In the genomic region with DNA sequence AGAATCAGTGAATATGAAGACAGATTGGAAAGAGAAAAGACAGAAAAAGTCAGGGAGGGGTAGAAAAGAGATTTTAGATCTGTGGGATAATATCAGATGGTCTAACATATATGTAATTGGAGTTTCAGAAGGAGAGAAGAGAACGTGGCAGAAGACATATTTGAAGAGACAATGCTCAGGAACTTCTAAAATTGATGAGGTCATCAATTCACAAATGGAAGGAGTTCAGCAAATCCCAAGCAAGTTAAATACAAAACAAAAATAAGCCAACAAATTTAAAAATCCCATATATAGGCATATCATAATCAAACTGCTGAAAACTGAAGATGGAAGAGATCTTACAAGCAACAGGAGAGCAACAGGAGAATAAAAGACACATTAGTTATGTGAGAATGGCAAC, we compare ENCODE assay signal across 8 cellular contexts.
DNase-seq lines count a peak whose midpoint lies in the region; ATAC-seq, FAIRE-seq and TF ChIP-seq lines count a peak whose summit lies in the region.
"Not testable (repeated sequence)": the region's sequence is repeated elsewhere in the genome, so short reads cannot be mapped to it uniquely, and the experiment has no call there.

No MANE protein-coding gene starts in this region.

- H3K27me3 ChIP-seq in Caco-2 (replicated peaks; ENCODE audit: control insufficient read depth, insufficient read depth, low read length); IMR-90 (ENCODE audit: control insufficient read depth, insufficient read depth, low read length); K562 (ENCODE audit: control insufficient read depth in 2 of 2, insufficient read depth in 2 of 2, low read length in 2 of 2); HepG2 (ENCODE audit: control insufficient read depth in 1 of 2, insufficient read depth in 2 of 2, low read length in 2 of 2); pancreas; small intestine (ENCODE audit: control insufficient read depth in 2 of 2, insufficient read depth in 2 of 2, low read length in 2 of 2): not testable (repeated sequence)

- H3K9me1 ChIP-seq in IMR-90 (ENCODE audit: insufficient read depth, low read length); K562 (ENCODE audit: control insufficient read depth, insufficient read depth, low read length): not testable (repeated sequence)

- 0% methylated on average over 1 of the region's 1 CpG for WGBS in A549 (ENCODE audit: missing lambda C conversion rate)
- no CpG with 5 or more reads among the region's 1 CpG for WGBS in IMR-90 (ENCODE audit: extremely low coverage in 2 of 2, insufficient read length in 1 of 2), 2 experiments
- WGBS in K562 (ENCODE audit: insufficient coverage, low coverage, missing lambda C conversion rate): 0% methylated on average over 1 of the region's 1 CpG
- 95% methylated on average over 1 of the region's 1 CpG for WGBS in HepG2 (ENCODE audit: low lambda C conversion rate)
- whole genome bisulfite sequencing in pancreas, 2 donors: 100% methylated on average over 1 of the region's 1 CpG; no CpG with 5 or more reads in 1 of the 2 donors
- WGBS in small intestine, 3 donors: no CpG with 5 or more reads among the region's 1 CpG

- not testable (repeated sequence) for H3K4me1 Mint-ChIP-seq in Caco-2 (ENCODE audit: low read depth, unreplicated experiment)

- not testable (repeated sequence) for H2AK5ac ChIP-seq in IMR-90 (ENCODE audit: low read depth, low read length)

- H3K4me3 Mint-ChIP-seq in Caco-2 (ENCODE audit: unreplicated experiment): not testable (repeated sequence)

- not testable (repeated sequence) for DNase-seq in A549 (ENCODE audit: low read depth in 1 of 2, low spot score in 1 of 2); Caco-2; IMR-90; K562 (ENCODE audit: extremely low read depth in 1 of 4, low spot score in 3 of 4); HepG2 (ENCODE audit: low spot score); pancreas; small intestine

- H3K4me3 ChIP-seq in A549; Caco-2 (ENCODE audit: low read depth, low read length); HEK293 (ENCODE audit: low read depth, low read length); IMR-90 (ENCODE audit: insufficient read depth, low read depth, low read length); K562; HepG2 (replicated peaks in 1 of 3; ENCODE audit: insufficient read depth in 1 of 3, low read depth in 2 of 3, low read length in 3 of 3); pancreas; small intestine (ENCODE audit: low read depth in 1 of 2, low read length in 2 of 2): not testable (repeated sequence)

- not testable (repeated sequence) for FAIRE-seq in A549 (lab: Jason Lieb, UNC); K562 (lab: Jason Lieb, UNC); HepG2 (lab: Jason Lieb, UNC)
- FAIRE-seq in pancreas (lab: Jason Lieb, UNC): peak; percentile 32
- FAIRE-seq in small intestine (lab: Jason Lieb, UNC): peak; percentile 73

- H2BK15ac ChIP-seq in IMR-90 (ENCODE audit: low read depth, low read length): not testable (repeated sequence)

- not testable (repeated sequence) for H2BK20ac ChIP-seq in IMR-90 (ENCODE audit: low read depth, low read length)

- H2AFZ ChIP-seq in IMR-90 (replicated peaks; ENCODE audit: low read length, poor library complexity); K562 (ENCODE audit: low read depth, low read length); HepG2 (ENCODE audit: low read length): not testable (repeated sequence)

- H3K56ac ChIP-seq in IMR-90 (ENCODE audit: extremely low read depth, insufficient read depth, low read length): not testable (repeated sequence)

- H3K79me1 ChIP-seq in IMR-90 (ENCODE audit: low read depth in 1 of 2, low read length in 2 of 2): not testable (repeated sequence)

- H3K27ac ChIP-seq in A549; HEK293 (ENCODE audit: extremely low read depth, low read depth, low read length); IMR-90 (ENCODE audit: insufficient read depth, low read length); K562 (ENCODE audit: extremely low read depth, low read depth, low read length); HepG2 (ENCODE audit: extremely low read length, insufficient read depth, low read length); pancreas; small intestine (ENCODE audit: low read depth in 1 of 2, low read length in 1 of 2): not testable (repeated sequence)

- H2AK9ac ChIP-seq in IMR-90 (replicated peaks; ENCODE audit: low read depth, low read length, poor library complexity): not testable (repeated sequence)

- H3K79me2 ChIP-seq in K562 (ENCODE audit: control insufficient read depth, insufficient read depth, low read length); HepG2 (ENCODE audit: insufficient read depth, low read length): not testable (repeated sequence)

- H3K23ac ChIP-seq in IMR-90 (ENCODE audit: low read depth, low read length): not testable (repeated sequence)

- not testable (repeated sequence) for TF ChIP-seq POLR2A in A549 (IDR thresholded peaks at IDR 0.05; ENCODE audit: low read length); IMR-90 (IDR thresholded peaks at IDR 0.05; ENCODE audit: low read depth, low read length); K562 (conservative IDR thresholded peaks at IDR 0.05); HepG2 (IDR thresholded peaks at IDR 0.05; ENCODE audit: insufficient read depth in 1 of 2, low read depth in 2 of 2, low read length in 2 of 2)

- peaks cover 15% of the 10 kb centered on the region for H3K9me3 Mint-ChIP-seq in Caco-2 (ENCODE audit: unreplicated experiment)

- not testable (repeated sequence) for ATAC-seq in A549; IMR-90 (ENCODE audit: low read depth); K562; HepG2; pancreas

- CTCF ChIA-PET in A549 (lab: Yijun Ruan, JAX); Caco-2 (lab: Charles Lee); HEK293 (lab: Yijun Ruan, JAX); IMR-90 (lab: Yijun Ruan, JAX); K562 (lab: Yijun Ruan, JAX; ENCODE audit: low intra/inter-chr PET ratio); HepG2 (lab: Yijun Ruan, JAX; ENCODE audit: low intra/inter-chr PET ratio, low total read pairs): not testable (repeated sequence)

- not testable (repeated sequence) for H3K18ac ChIP-seq in IMR-90 (ENCODE audit: low read depth, low read length)

- TF ChIP-seq RAD21 in A549 (conservative IDR thresholded peaks at IDR 0.05 in 1 of 2, IDR thresholded peaks at IDR 0.05 in 1 of 2); IMR-90 (IDR thresholded peaks at IDR 0.05; ENCODE audit: low read length); K562 (CRISPR knock-in tag; conservative IDR thresholded peaks at IDR 0.05 in 1 of 2, IDR thresholded peaks at IDR 0.05 in 1 of 2); HepG2 (CRISPR knock-in tag; IDR thresholded peaks at IDR 0.05): not testable (repeated sequence)

- H4K5ac ChIP-seq in IMR-90 (ENCODE audit: low read depth, low read length): not testable (repeated sequence)

- H3K27me3 Mint-ChIP-seq in Caco-2 (ENCODE audit: insufficient read depth, unreplicated experiment): not testable (repeated sequence)

- H4K20me1 ChIP-seq in IMR-90 (ENCODE audit: insufficient read depth, low read length); K562 (replicated peaks; ENCODE audit: control insufficient read depth, insufficient read depth, low read length); HepG2 (ENCODE audit: insufficient read depth, low read length): not testable (repeated sequence)

- peaks cover 18% of the 10 kb centered on the region for H3K36me3 Mint-ChIP-seq in Caco-2 (ENCODE audit: insufficient read depth, unreplicated experiment)

- H2BK120ac ChIP-seq in IMR-90 (ENCODE audit: low read depth, low read length): not testable (repeated sequence)

- H3K4me2 ChIP-seq in A549; IMR-90 (ENCODE audit: low read depth, low read length); K562 (ENCODE audit: insufficient read depth, low read length); HepG2 (ENCODE audit: low read depth, low read length): not testable (repeated sequence)

- TF ChIP-seq CTCF in A549 (IDR thresholded peaks at IDR 0.05); Caco-2 (IDR thresholded peaks at IDR 0.05; ENCODE audit: insufficient read depth in 1 of 2, low read depth in 1 of 2, low read length in 1 of 2, severe bottlenecking in 1 of 2, unreplicated experiment in 1 of 2); HEK293 (tag by site-specific recombination; IDR thresholded peaks at IDR 0.05); IMR-90 (conservative IDR thresholded peaks at IDR 0.05; ENCODE audit: low read depth, low read length); K562 (IDR thresholded peaks at IDR 0.05 in 2 of 3, conservative IDR thresholded peaks at IDR 0.05 in 1 of 3; ENCODE audit: insufficient read depth in 2 of 3, low read depth in 1 of 3, low read length in 3 of 3); HepG2 (CRISPR knock-in tag; IDR thresholded peaks at IDR 0.05); pancreas (IDR thresholded peaks at IDR 0.05): not testable (repeated sequence)

- POLR2A ChIA-PET in A549 (lab: Yijun Ruan, JAX); Caco-2 (lab: Charles Lee); HEK293 (lab: Yijun Ruan, JAX); IMR-90 (lab: Charles Lee; ENCODE audit: unreplicated experiment); K562 (lab: Yijun Ruan, JAX); HepG2 (lab: Yijun Ruan, JAX): not testable (repeated sequence)

- not testable (repeated sequence) for H3K4me1 ChIP-seq in A549; Caco-2; HEK293 (ENCODE audit: control insufficient read depth, insufficient read depth, low read length); IMR-90 (ENCODE audit: control insufficient read depth, insufficient read depth, low read length); K562 (replicated peaks in 1 of 2; ENCODE audit: control insufficient read depth in 2 of 2, insufficient read depth in 2 of 2, low read length in 2 of 2); HepG2 (ENCODE audit: insufficient read depth, low read length); pancreas; small intestine (ENCODE audit: control insufficient read depth in 2 of 2, insufficient read depth in 1 of 2, low read depth in 1 of 2, low read length in 1 of 2)

- not testable (repeated sequence) for H3K14ac ChIP-seq in IMR-90 (replicated peaks; ENCODE audit: low read depth, low read length)

- not testable (repeated sequence) for H3K9ac ChIP-seq in IMR-90 (ENCODE audit: low read depth, low read length); K562 (ENCODE audit: insufficient read depth in 1 of 2, low read depth in 2 of 2, low read length in 2 of 2); HepG2 (ENCODE audit: insufficient read depth, low read depth, low read length)

- BruUV-seq in Caco-2 (replicated peaks; lab: Mats Ljungman, UMichigan): TSS peak; percentile 26
- BruUV-seq in IMR-90 (replicated peaks; lab: Mats Ljungman, UMichigan); K562 (replicated peaks; lab: Mats Ljungman, UMichigan); HepG2 (replicated peaks; lab: Mats Ljungman, UMichigan): not testable (repeated sequence)

- H2BK5ac ChIP-seq in IMR-90 (ENCODE audit: low read depth, low read length, poor library complexity, severe bottlenecking): not testable (repeated sequence)

- not testable (repeated sequence) for H3K36me3 ChIP-seq in Caco-2 (ENCODE audit: control insufficient read depth, insufficient read depth, low read length); HEK293 (ENCODE audit: control insufficient read depth in 2 of 2, insufficient read depth in 1 of 2, low read length in 2 of 2); IMR-90 (ENCODE audit: control insufficient read depth, insufficient read depth, low read length); K562 (ENCODE audit: control insufficient read depth, insufficient read depth, low read length); HepG2 (replicated peaks in 1 of 2; ENCODE audit: control insufficient read depth in 1 of 2, insufficient read depth in 2 of 2, low read length in 2 of 2); pancreas; small intestine (ENCODE audit: control insufficient read depth in 2 of 2, insufficient read depth in 2 of 2, low read length in 2 of 2)

- H3K4ac ChIP-seq in IMR-90 (ENCODE audit: low read depth, low read length): not testable (repeated sequence)

- dilution Hi-C loops in IMR-90 (cut with HindIII; ENCODE audit: low sequenced_read_pairs, unreplicated experiment): not testable (repeated sequence)

- not testable (repeated sequence) for H4K91ac ChIP-seq in IMR-90 (ENCODE audit: insufficient read depth, low read depth, low read length)

- not testable (repeated sequence) for H4K8ac ChIP-seq in IMR-90 (ENCODE audit: low read depth in 2 of 2, low read length in 2 of 2)

- in situ Hi-C loops in IMR-90 (cut with MboI; ENCODE audit: low sequenced_read_pairs); K562 (cut with MboI); HepG2 (cut with HindIII; ENCODE audit: extremely low pct_ligation_motif_present, low pct_unique_long_range_greater_than_20kb): not testable (repeated sequence)

- not testable (repeated sequence) for H3K9me3 ChIP-seq in A549; Caco-2; HEK293 (ENCODE audit: control insufficient read depth, insufficient read depth, low read depth, low read length); IMR-90 (ENCODE audit: control insufficient read depth, insufficient read depth, low read length); K562 (replicated peaks; ENCODE audit: control insufficient read depth, insufficient read depth, low read depth, low read length); HepG2 (ENCODE audit: low read length); pancreas; small intestine (ENCODE audit: control insufficient read depth, low read depth)

- peak overlapping the region; percentile 52 for H3K27ac Mint-ChIP-seq in Caco-2 (ENCODE audit: unreplicated experiment)

- intact Hi-C loops in Caco-2 (cut with micrococcal nuclease; ENCODE audit: unreplicated experiment); IMR-90 (cut with micrococcal nuclease); K562 (cut with micrococcal nuclease); HepG2 (cut with micrococcal nuclease; ENCODE audit: unreplicated experiment); pancreas (cut with DNase I): not testable (repeated sequence)

- not testable (repeated sequence) for TF ChIP-seq EP300 in A549 (IDR thresholded peaks at IDR 0.05); K562 (IDR thresholded peaks at IDR 0.05; ENCODE audit: low read length); HepG2 (IDR thresholded peaks at IDR 0.05; ENCODE audit: low read depth in 2 of 2, low read length in 2 of 2); HepG2 (CRISPR knock-in tag; IDR thresholded peaks at IDR 0.05; ENCODE audit: borderline replicate concordance)
